In the genomic region with DNA sequence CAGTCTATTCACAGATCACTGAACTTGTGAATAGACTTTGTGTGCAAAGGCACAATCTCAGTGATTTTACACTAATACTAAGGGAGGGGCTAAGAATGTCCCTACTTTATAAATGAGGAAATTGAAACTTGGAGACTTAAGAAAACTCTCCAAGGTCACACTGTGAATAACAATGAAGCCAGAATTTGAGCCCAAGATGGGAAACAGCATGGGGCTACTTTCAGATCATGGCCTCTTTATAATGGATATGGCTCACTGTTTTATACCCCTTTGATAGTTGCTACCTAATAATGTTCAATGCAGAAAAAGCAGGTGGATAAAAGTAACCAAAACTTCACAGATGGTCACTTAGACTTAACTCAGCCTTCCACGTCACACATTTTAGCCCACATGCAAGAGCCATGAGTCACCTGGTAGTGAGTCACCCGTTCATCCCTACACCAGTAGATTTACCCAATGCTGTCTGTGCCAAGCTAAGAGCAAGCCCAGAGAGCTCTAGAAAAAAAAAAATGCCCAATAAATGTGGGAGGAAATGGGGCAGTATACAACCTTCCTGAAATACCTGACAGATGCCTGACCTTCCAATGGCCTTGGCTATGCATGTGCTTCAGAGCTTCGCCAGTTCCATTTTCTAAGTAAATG, we compare ENCODE assay signal across 16 cellular contexts.
DNase-seq lines count a peak whose midpoint lies in the region; ATAC-seq and TF ChIP-seq lines count a peak whose summit lies in the region.
"Had no signal": no experiment of that assay in that cellular context is flagged by ENCODE, and none has a peak within 500 bp of the region (broad histone marks: within the 10 kb centered on the region; RNA-seq: fewer than 3 reads in every experiment).

No MANE protein-coding gene starts in this region.

- CTCF ChIA-PET in Calu3 (lab: Charles Lee) (no interaction called here), IMR-90 (lab: Yijun Ruan, JAX) (no interaction called here)

- H2AK9ac ChIP-seq in IMR-90 (replicated peaks; ENCODE audit: low read depth, low read length, poor library complexity), result no peak overlapping the region

- H3K4me2 ChIP-seq in IMR-90 (ENCODE audit: low read depth, low read length) (no peak overlapping the region), mesendoderm (ENCODE audit: low read length) (no peak overlapping the region)
- H3K4me2 ChIP-seq: SK-N-SH had no signal

- H3K18ac ChIP-seq in IMR-90 (ENCODE audit: low read depth, low read length) (no peak overlapping the region), mesendoderm (ENCODE audit: low read length) (no peak overlapping the region)

- H2BK120ac ChIP-seq in IMR-90 (ENCODE audit: low read depth, low read length) (no peak overlapping the region), mesendoderm (ENCODE audit: low read depth, low read length) (no peak overlapping the region)

- no peak overlapping the region for H3K4me3 ChIP-seq in IMR-90 (ENCODE audit: insufficient read depth, low read depth, low read length)
- no peak overlapping the region for H3K4me3 ChIP-seq in mesendoderm (ENCODE audit: low read length)
- no peak overlapping the region for H3K4me3 ChIP-seq in lower leg skin (ENCODE audit: low read depth, poor library complexity, severe bottlenecking)
- H3K4me3 ChIP-seq: uterus had no signal

- peaks cover 6% of the 10 kb centered on the region for H3K9me3 Mint-ChIP-seq in Calu3 (ENCODE audit: low read depth, unreplicated experiment)
- H3K9me3 Mint-ChIP-seq: activated B cell treated with CpG ODN at 0.5 μM for 24 hours had no signal

- H3K27ac ChIP-seq in IMR-90 (ENCODE audit: insufficient read depth, low read length) (no peak overlapping the region), mesendoderm (ENCODE audit: low read depth, low read length) (no peak overlapping the region)
- H3K27ac ChIP-seq: uterus had no signal

- H3K4me1 Mint-ChIP-seq in Calu3 (ENCODE audit: low read depth, unreplicated experiment), result no peaks in the 10 kb centered on the region
- H3K4me1 Mint-ChIP-seq: activated B cell treated with CpG ODN at 0.5 μM for 24 hours, IgD-negative memory B cell had no signal

- H4K5ac ChIP-seq in IMR-90 (ENCODE audit: low read depth, low read length), result no peak overlapping the region
- no peak overlapping the region for H4K5ac ChIP-seq in mesendoderm (ENCODE audit: low read length)

- H3K9ac ChIP-seq in IMR-90 (ENCODE audit: low read depth, low read length) (no peak overlapping the region), mesendoderm (ENCODE audit: low read length) (no peak overlapping the region)
- H3K9ac ChIP-seq: SK-N-SH had no signal

- H3K79me1 ChIP-seq in IMR-90 (ENCODE audit: low read depth in 1 of 2, low read length in 2 of 2), result no peaks in the 10 kb centered on the region
- no peaks in the 10 kb centered on the region for H3K79me1 ChIP-seq in mesendoderm (ENCODE audit: low read length)

- peaks cover 21% of the 10 kb centered on the region for H3K27me3 Mint-ChIP-seq in Calu3 (ENCODE audit: unreplicated experiment)
- H3K27me3 Mint-ChIP-seq: activated B cell treated with CpG ODN at 0.5 μM for 24 hours, IgD-negative memory B cell, progenitor cell of endocrine pancreas had no signal

- H2AK5ac ChIP-seq in IMR-90 (ENCODE audit: low read depth, low read length) (no peak overlapping the region), mesendoderm (ENCODE audit: low read length) (no peak overlapping the region)

- no peak for TF ChIP-seq POLR2A in IMR-90 (IDR thresholded peaks at IDR 0.05; ENCODE audit: low read depth, low read length)
- no peak for TF ChIP-seq POLR2A in lower leg skin (IDR thresholded peaks at IDR 0.05)

- H3K36me3 ChIP-seq in IMR-90 (ENCODE audit: control insufficient read depth, insufficient read depth, low read length), result no peaks in the 10 kb centered on the region
- no peaks in the 10 kb centered on the region for H3K36me3 ChIP-seq in mesendoderm (ENCODE audit: control insufficient read depth, insufficient read depth, low read length)
- H3K36me3 ChIP-seq: uterus had no signal

- no peak overlapping the region for H2BK5ac ChIP-seq in IMR-90 (ENCODE audit: low read depth, low read length, poor library complexity, severe bottlenecking)
- no peak overlapping the region for H2BK5ac ChIP-seq in mesendoderm (ENCODE audit: low read length)

- no peak overlapping the region for H3K4me3 Mint-ChIP-seq in Calu3 (ENCODE audit: low read depth, unreplicated experiment)
- H3K4me3 Mint-ChIP-seq: activated B cell treated with CpG ODN at 0.5 μM for 24 hours, IgD-negative memory B cell had no signal

- H3K4me1 ChIP-seq in IMR-90 (ENCODE audit: control insufficient read depth, insufficient read depth, low read length) (no peaks in the 10 kb centered on the region), mesendoderm (ENCODE audit: control insufficient read depth, low read depth, low read length) (no peaks in the 10 kb centered on the region)
- H3K4me1 ChIP-seq: uterus had no signal

- no peak overlapping the region for H3K4ac ChIP-seq in IMR-90 (ENCODE audit: low read depth, low read length)
- no peak overlapping the region for H3K4ac ChIP-seq in mesendoderm (ENCODE audit: low read depth, low read length)

- H3K9me3 ChIP-seq in IMR-90 (ENCODE audit: control insufficient read depth, insufficient read depth, low read length), result peaks cover 9% of the 10 kb centered on the region
- H3K9me3 ChIP-seq: SK-N-SH, uterus had no signal

- BruUV-seq in Calu3 (replicated peaks; lab: Mats Ljungman, UMichigan), result no TSS peak
- BruUV-seq in IMR-90 (replicated peaks; lab: Mats Ljungman, UMichigan), result no TSS peak

- in situ Hi-C loops in IMR-90 (cut with MboI; ENCODE audit: low sequenced_read_pairs), result no loop called here

- POLR2A ChIA-PET in IMR-90 (lab: Charles Lee; ENCODE audit: unreplicated experiment), result no interaction called here

- H3K36me3 Mint-ChIP-seq in Calu3 (ENCODE audit: insufficient read depth, unreplicated experiment), result no peaks in the 10 kb centered on the region
- H3K36me3 Mint-ChIP-seq: IgD-negative memory B cell had no signal

- no peak overlapping the region for H3K23ac ChIP-seq in IMR-90 (ENCODE audit: low read depth, low read length)
- H3K23ac ChIP-seq in mesendoderm (ENCODE audit: low read length), result no peak overlapping the region

- H3K27me3 ChIP-seq in IMR-90 (ENCODE audit: control insufficient read depth, insufficient read depth, low read length) (no peaks in the 10 kb centered on the region), mesendoderm (ENCODE audit: insufficient read depth, low read length, poor library complexity) (no peaks in the 10 kb centered on the region)
- H3K27me3 ChIP-seq: uterus had no signal

- 50% methylated on average over 1 of the region's 3 CpGs; no CpG with 5 or more reads in 1 of the 2 experiments for WGBS in IMR-90 (ENCODE audit: extremely low coverage in 2 of 2, insufficient read length in 1 of 2), 2 experiments
- WGBS in mesendoderm (ENCODE audit: extremely low coverage, insufficient coverage, low lambda C conversion rate), result no CpG with 5 or more reads among the region's 3 CpGs
- 75 to 78% methylated on average over 3 of the region's 3 CpGs for WGBS in lower leg skin, 2 donors

- ATAC-seq in IMR-90 (ENCODE audit: low read depth), result no peak
- ATAC-seq in GM19351 (IDR thresholded peaks at IDR 0.05; ENCODE audit: unreplicated experiment), result no peak
- ATAC-seq in GM19328 (IDR thresholded peaks at IDR 0.05; ENCODE audit: unreplicated experiment), result no peak

- dilution Hi-C loops in IMR-90 (cut with HindIII; ENCODE audit: low sequenced_read_pairs, unreplicated experiment), result no loop called here

- intact Hi-C loops in Calu3 (cut with micrococcal nuclease; ENCODE audit: unreplicated experiment) (no loop called here), IMR-90 (cut with micrococcal nuclease) (no loop called here), lower leg skin (cut with DNase I; ENCODE audit: low total_unique reads) (no loop called here)

- H2BK15ac ChIP-seq in IMR-90 (ENCODE audit: low read depth, low read length) (no peak overlapping the region), mesendoderm (replicated peaks; ENCODE audit: low read depth) (no peak overlapping the region)

- DNase-seq in Calu3 (peak; percentile 67), IMR-90 (peak; percentile 7), amniotic epithelial cell (ENCODE audit: low read depth) (peak; percentile 1), mesendoderm (peak; percentile 62), GM19240 (ENCODE audit: insufficient read length, low spot score) (no peak), lower leg skin (ENCODE audit: low spot score in 2 of 2) (no peak)
- DNase-seq: activated B cell treated with CpG ODN at 0.5 μM for 24 hours, DMS79 treated with DMSO at 0.1 percent for 48 hours, GOT3, NCI-H187 treated with DMSO at 0.1 percent for 48 hours, SK-N-SH, uterus had no signal

- no peaks in the 10 kb centered on the region for H3K9me1 ChIP-seq in IMR-90 (ENCODE audit: insufficient read depth, low read length)

- no peak overlapping the region for H3K27ac Mint-ChIP-seq in Calu3 (ENCODE audit: unreplicated experiment)
- H3K27ac Mint-ChIP-seq: activated B cell treated with CpG ODN at 0.5 μM for 24 hours, progenitor cell of endocrine pancreas had no signal

- TF ChIP-seq RAD21 in IMR-90 (IDR thresholded peaks at IDR 0.05; ENCODE audit: low read length), result no peak

- H4K91ac ChIP-seq in IMR-90 (ENCODE audit: insufficient read depth, low read depth, low read length), result no peak overlapping the region

- no peak overlapping the region for H3K14ac ChIP-seq in IMR-90 (replicated peaks; ENCODE audit: low read depth, low read length)

- H3K79me2 ChIP-seq in mesendoderm (ENCODE audit: control insufficient read depth, insufficient read depth, low read length), result no peaks in the 10 kb centered on the region

- H2BK20ac ChIP-seq in IMR-90 (ENCODE audit: low read depth, low read length), result no peak overlapping the region

- TF ChIP-seq CTCF in Calu3 (IDR thresholded peaks at IDR 0.05; ENCODE audit: unreplicated experiment) (no peak), IMR-90 (conservative IDR thresholded peaks at IDR 0.05; ENCODE audit: low read depth, low read length) (no peak), lower leg skin (IDR thresholded peaks at IDR 0.05) (no peak)

- no peak overlapping the region for H3K56ac ChIP-seq in IMR-90 (ENCODE audit: extremely low read depth, insufficient read depth, low read length)
- H3K56ac ChIP-seq in mesendoderm (ENCODE audit: low read length), result no peak overlapping the region

- H2AFZ ChIP-seq in IMR-90 (replicated peaks; ENCODE audit: low read length, poor library complexity), result no peak overlapping the region

- H4K20me1 ChIP-seq in IMR-90 (ENCODE audit: insufficient read depth, low read length), result no peaks in the 10 kb centered on the region

- H4K8ac ChIP-seq in IMR-90 (ENCODE audit: low read depth in 2 of 2, low read length in 2 of 2) (no peak overlapping the region), mesendoderm (ENCODE audit: low read depth, low read length) (no peak overlapping the region)

TF ChIP-seq in IMR-90, 13 proteins besides CTCF, POLR2A, EP300 and RAD21 (continues in another document):
- TF ChIP-seq RFX5 (IDR thresholded peaks at IDR 0.05; ENCODE audit: low read depth, low read length) (no peak), FOS (IDR thresholded peaks at IDR 0.05; ENCODE audit: low read depth, low read length) (no peak), MXI1 (IDR thresholded peaks at IDR 0.05; ENCODE audit: borderline replicate concordance, low read depth, low read length) (no peak), NFE2L2 (IDR thresholded peaks at IDR 0.05; ENCODE audit: low read depth, low read length) (no peak), BHLHE40 (IDR thresholded peaks at IDR 0.05; ENCODE audit: low read depth, low read length) (no peak), CEBPB (IDR thresholded peaks at IDR 0.05; ENCODE audit: low read depth, low read length) (no peak)

Comparison
In these comparisons a context has a peak if more than half of its experiments do, and no peak if none do; other contexts are left out.
1. DNase-seq: peak in Calu3 (single experiment), IMR-90 (single experiment), amniotic epithelial cell (single experiment) and mesendoderm (single experiment); none in GM19240 (single experiment) and lower leg skin (0 of 2).